In the genomic region with DNA sequence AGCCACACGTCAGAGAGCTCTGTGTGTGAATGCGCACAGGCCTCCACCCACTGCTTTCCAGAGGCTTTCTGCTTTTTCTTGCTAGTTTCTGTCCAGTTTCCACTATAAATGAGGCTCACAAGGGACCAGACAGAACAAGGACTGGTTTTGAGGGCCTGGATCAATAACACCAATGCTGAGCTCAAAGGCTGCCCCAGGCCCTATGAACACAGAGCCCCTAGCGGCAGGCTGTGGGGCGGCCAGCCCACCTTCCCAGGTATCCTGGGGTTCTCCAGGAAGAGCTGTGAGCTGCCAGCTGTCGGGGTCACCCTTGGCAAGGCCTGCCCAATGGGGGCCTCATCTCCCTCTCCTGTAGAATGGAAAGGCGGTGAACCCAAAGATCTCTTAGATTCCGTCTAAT, we compare ENCODE assay signal across 1 cellular context.
TF ChIP-seq lines count a peak whose summit lies in the region.

No MANE protein-coding gene starts in this region.

TF ChIP-seq in HepG2, 621 proteins besides CTCF, POLR2A, EP300 and RAD21 (continued from another document and continues in another):
- no peak for TF ChIP-seq ZBTB40 (IDR thresholded peaks at IDR 0.05)
- TF ChIP-seq ZBTB40 (CRISPR knock-in tag; IDR thresholded peaks at IDR 0.05) = no peak
- TF ChIP-seq, protein P1, sequence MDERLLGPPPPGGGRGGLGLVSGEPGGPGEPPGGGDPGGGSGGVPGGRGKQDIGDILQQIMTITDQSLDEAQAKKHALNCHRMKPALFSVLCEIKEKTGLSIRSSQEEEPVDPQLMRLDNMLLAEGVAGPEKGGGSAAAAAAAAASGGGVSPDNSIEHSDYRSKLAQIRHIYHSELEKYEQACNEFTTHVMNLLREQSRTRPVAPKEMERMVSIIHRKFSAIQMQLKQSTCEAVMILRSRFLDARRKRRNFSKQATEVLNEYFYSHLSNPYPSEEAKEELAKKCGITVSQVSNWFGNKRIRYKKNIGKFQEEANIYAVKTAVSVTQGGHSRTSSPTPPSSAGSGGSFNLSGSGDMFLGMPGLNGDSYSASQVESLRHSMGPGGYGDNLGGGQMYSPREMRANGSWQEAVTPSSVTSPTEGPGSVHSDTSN (CRISPR knock-in tag; IDR thresholded peaks at IDR 0.05) = no peak
- no peak for TF ChIP-seq FOXK1 (CRISPR knock-in tag; IDR thresholded peaks at IDR 0.05; ENCODE audit: borderline replicate concordance, low read depth)
- no peak for TF ChIP-seq ZNF326 (CRISPR knock-in tag; IDR thresholded peaks at IDR 0.05; ENCODE audit: borderline replicate concordance)
- TF ChIP-seq TGIF2 (CRISPR knock-in tag; IDR thresholded peaks at IDR 0.05) = no peak
- TF ChIP-seq MTA3 (CRISPR knock-in tag; IDR thresholded peaks at IDR 0.05) = no peak
- TF ChIP-seq TERF1 (CRISPR knock-in tag; IDR thresholded peaks at IDR 0.05) = no peak
- TF ChIP-seq FOXC1 (CRISPR knock-in tag; IDR thresholded peaks at IDR 0.05; ENCODE audit: borderline replicate concordance) = peak; percentile 36; the same call in 1 of the 2 replicates
- TF ChIP-seq RXRA (CRISPR knock-in tag; IDR thresholded peaks at IDR 0.05) = peak; percentile 65; the same call in 1 of the 2 replicates
- TF ChIP-seq, protein P2, sequence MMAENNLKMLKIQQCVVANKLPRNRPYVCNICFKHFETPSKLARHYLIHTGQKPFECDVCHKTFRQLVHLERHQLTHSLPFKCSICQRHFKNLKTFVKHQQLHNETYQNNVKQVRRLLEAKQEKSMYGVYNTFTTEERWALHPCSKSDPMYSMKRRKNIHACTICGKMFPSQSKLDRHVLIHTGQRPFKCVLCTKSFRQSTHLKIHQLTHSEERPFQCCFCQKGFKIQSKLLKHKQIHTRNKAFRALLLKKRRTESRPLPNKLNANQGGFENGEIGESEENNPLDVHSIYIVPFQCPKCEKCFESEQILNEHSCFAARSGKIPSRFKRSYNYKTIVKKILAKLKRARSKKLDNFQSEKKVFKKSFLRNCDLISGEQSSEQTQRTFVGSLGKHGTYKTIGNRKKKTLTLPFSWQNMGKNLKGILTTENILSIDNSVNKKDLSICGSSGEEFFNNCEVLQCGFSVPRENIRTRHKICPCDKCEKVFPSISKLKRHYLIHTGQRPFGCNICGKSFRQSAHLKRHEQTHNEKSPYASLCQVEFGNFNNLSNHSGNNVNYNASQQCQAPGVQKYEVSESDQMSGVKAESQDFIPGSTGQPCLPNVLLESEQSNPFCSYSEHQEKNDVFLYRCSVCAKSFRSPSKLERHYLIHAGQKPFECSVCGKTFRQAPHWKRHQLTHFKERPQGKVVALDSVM (CRISPR knock-in tag; IDR thresholded peaks at IDR 0.05) = no peak
- TF ChIP-seq SMARCE1 (IDR thresholded peaks at IDR 0.05; ENCODE audit: borderline replicate concordance) = no peak
- TF ChIP-seq SOX6 (IDR thresholded peaks at IDR 0.05) = no peak
- no peak for TF ChIP-seq SOX6 (CRISPR knock-in tag; IDR thresholded peaks at IDR 0.05)
- peak; percentile 32; the same call in 1 of the 2 replicates for TF ChIP-seq KAT2B (IDR thresholded peaks at IDR 0.05; ENCODE audit: borderline replicate concordance, low read depth, low read length)
- no peak for TF ChIP-seq FOXK2 (IDR thresholded peaks at IDR 0.05)
- no peak for TF ChIP-seq HNRNPLL (IDR thresholded peaks at IDR 0.05; ENCODE audit: low read depth, low read length, poor library complexity, severe bottlenecking)
- TF ChIP-seq ZNF549 (CRISPR knock-in tag; IDR thresholded peaks at IDR 0.05) = no peak
- TF ChIP-seq HIVEP1 (CRISPR knock-in tag; IDR thresholded peaks at IDR 0.05) = no peak
- TF ChIP-seq ZNF225 (CRISPR knock-in tag; IDR thresholded peaks at IDR 0.05) = no peak
- TF ChIP-seq ZBTB8A (CRISPR knock-in tag; IDR thresholded peaks at IDR 0.05; ENCODE audit: borderline replicate concordance, low read depth) = no peak
- TF ChIP-seq RBM39 (IDR thresholded peaks at IDR 0.05; ENCODE audit: low read depth, low read length, poor library complexity, severe bottlenecking) = no peak
- TF ChIP-seq ZNF839 (CRISPR knock-in tag; IDR thresholded peaks at IDR 0.05; ENCODE audit: borderline replicate concordance) = no peak
- peak; percentile 34; the same call in 1 of the 2 replicates for TF ChIP-seq BCL6 (CRISPR knock-in tag; IDR thresholded peaks at IDR 0.05)
- no peak for TF ChIP-seq ZMYM2 (CRISPR knock-in tag; IDR thresholded peaks at IDR 0.05)
- TF ChIP-seq ZNF510 (CRISPR knock-in tag; IDR thresholded peaks at IDR 0.05; ENCODE audit: low read depth) = no peak; the same call in 1 of the 2 replicates
- TF ChIP-seq, protein P3, sequence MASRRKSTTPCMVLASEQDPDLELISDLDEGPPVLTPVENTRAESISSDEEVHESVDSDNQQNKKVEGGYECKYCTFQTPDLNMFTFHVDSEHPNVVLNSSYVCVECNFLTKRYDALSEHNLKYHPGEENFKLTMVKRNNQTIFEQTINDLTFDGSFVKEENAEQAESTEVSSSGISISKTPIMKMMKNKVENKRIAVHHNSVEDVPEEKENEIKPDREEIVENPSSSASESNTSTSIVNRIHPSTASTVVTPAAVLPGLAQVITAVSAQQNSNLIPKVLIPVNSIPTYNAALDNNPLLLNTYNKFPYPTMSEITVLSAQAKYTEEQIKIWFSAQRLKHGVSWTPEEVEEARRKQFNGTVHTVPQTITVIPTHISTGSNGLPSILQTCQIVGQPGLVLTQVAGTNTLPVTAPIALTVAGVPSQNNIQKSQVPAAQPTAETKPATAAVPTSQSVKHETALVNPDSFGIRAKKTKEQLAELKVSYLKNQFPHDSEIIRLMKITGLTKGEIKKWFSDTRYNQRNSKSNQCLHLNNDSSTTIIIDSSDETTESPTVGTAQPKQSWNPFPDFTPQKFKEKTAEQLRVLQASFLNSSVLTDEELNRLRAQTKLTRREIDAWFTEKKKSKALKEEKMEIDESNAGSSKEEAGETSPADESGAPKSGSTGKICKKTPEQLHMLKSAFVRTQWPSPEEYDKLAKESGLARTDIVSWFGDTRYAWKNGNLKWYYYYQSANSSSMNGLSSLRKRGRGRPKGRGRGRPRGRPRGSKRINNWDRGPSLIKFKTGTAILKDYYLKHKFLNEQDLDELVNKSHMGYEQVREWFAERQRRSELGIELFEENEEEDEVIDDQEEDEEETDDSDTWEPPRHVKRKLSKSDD (CRISPR knock-in tag; IDR thresholded peaks at IDR 0.05; ENCODE audit: low read depth) = no peak
- TF ChIP-seq GTF3A (CRISPR knock-in tag; conservative IDR thresholded peaks at IDR 0.05) = no peak
- TF ChIP-seq, protein P4, sequence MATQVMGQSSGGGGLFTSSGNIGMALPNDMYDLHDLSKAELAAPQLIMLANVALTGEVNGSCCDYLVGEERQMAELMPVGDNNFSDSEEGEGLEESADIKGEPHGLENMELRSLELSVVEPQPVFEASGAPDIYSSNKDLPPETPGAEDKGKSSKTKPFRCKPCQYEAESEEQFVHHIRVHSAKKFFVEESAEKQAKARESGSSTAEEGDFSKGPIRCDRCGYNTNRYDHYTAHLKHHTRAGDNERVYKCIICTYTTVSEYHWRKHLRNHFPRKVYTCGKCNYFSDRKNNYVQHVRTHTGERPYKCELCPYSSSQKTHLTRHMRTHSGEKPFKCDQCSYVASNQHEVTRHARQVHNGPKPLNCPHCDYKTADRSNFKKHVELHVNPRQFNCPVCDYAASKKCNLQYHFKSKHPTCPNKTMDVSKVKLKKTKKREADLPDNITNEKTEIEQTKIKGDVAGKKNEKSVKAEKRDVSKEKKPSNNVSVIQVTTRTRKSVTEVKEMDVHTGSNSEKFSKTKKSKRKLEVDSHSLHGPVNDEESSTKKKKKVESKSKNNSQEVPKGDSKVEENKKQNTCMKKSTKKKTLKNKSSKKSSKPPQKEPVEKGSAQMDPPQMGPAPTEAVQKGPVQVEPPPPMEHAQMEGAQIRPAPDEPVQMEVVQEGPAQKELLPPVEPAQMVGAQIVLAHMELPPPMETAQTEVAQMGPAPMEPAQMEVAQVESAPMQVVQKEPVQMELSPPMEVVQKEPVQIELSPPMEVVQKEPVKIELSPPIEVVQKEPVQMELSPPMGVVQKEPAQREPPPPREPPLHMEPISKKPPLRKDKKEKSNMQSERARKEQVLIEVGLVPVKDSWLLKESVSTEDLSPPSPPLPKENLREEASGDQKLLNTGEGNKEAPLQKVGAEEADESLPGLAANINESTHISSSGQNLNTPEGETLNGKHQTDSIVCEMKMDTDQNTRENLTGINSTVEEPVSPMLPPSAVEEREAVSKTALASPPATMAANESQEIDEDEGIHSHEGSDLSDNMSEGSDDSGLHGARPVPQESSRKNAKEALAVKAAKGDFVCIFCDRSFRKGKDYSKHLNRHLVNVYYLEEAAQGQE (IDR thresholded peaks at IDR 0.05; ENCODE audit: borderline replicate concordance in 1 of 2, low read depth in 1 of 2, low read length in 2 of 2) = no peak
- no peak for TF ChIP-seq ZNF10 (CRISPR knock-in tag; IDR thresholded peaks at IDR 0.05; ENCODE audit: borderline replicate concordance, low read depth)
- no peak for TF ChIP-seq NCOR1 (IDR thresholded peaks at IDR 0.05; ENCODE audit: borderline replicate concordance, low read length)
- TF ChIP-seq CREB3 (CRISPR knock-in tag; IDR thresholded peaks at IDR 0.05) = no peak
